In genomic region chrX:100643212-100643611, GRCh38 we compare ENCODE assay signal across 1 cellular context.
TF ChIP-seq lines count a peak whose summit lies in the region.

No MANE protein-coding gene starts in this region.

TF ChIP-seq in endothelial cell of umbilical vein, 7 proteins besides CTCF, POLR2A, EP300 and RAD21:
- TF ChIP-seq, protein P1, sequence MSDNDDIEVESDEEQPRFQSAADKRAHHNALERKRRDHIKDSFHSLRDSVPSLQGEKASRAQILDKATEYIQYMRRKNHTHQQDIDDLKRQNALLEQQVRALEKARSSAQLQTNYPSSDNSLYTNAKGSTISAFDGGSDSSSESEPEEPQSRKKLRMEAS (IDR thresholded peaks at IDR 0.05; ENCODE audit: insufficient read depth, insufficient read length): no peak
- TF ChIP-seq FOS (IDR thresholded peaks at IDR 0.05; ENCODE audit: borderline replicate concordance, insufficient read depth, low read length) (no peak), JUN (IDR thresholded peaks at IDR 0.05; ENCODE audit: borderline replicate concordance, insufficient read depth, insufficient read length, low read depth) (no peak), POLR2AphosphoS5 (IDR thresholded peaks at IDR 0.05; ENCODE audit: insufficient read depth, low read depth, low read length) (no peak), MYC (IDR thresholded peaks at IDR 0.05; ENCODE audit: low read depth, low read length) (no peak), EZH2 (IDR thresholded peaks at IDR 0.05; ENCODE audit: borderline replicate concordance, low read depth, low read length, severe bottlenecking) (no peak), GATA2 (IDR thresholded peaks at IDR 0.05; ENCODE audit: insufficient read depth, insufficient read length, low read depth, low read length) (no peak)
